8 cellular contexts compared by ENCODE assay signal in the genomic region with DNA sequence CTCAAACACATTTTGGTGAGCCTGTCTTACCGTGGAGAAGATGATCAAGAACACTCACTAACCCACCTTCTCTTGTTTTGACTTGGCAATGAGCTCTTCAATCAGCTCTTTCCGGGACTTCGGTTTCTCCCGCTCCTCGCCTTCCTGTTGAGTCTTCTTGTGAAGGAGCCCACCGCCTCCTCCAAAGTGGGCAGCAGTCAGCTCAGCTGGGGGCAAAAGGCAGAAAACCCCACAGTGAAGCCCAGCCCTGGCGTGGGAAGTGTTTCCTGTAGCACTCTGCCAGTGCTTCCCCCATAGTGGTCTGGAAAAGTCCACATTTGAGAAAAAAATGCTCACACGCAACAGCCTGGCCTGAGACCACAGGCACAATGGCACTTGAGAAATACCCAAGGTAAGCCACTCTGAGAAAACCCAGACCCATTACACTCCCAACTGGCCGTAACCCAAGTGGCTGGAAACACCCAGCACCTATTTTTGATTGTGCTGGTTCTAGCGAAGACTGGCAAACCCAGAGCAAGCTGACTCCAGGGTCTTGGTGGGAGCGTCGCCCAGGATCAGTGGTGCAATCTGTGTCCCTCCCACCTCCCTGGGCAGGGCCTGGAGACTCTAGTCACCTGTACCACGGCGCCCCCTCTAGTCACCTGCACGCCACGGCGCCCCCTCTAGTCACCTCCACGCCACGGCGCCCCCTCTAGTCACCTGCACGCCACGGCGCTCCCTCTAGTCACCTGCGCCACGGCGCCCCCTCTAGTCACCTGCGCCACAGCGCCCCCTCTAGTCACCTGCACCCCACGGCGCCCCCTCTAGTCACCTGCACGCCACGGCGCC. TPM values are rescaled to one million over a fixed set of nuclear protein-coding genes. Genes with fewer than 3 reads are reported as not detected.
A peak's percentile ranks its signal among the peaks of the same experiment; 100 is the strongest.
DNase-seq lines count a peak whose midpoint lies in the region; ATAC-seq and TF ChIP-seq lines count a peak whose summit lies in the region.

No MANE protein-coding gene starts in this region.

- intact Hi-C loops in activated CD4-positive, alpha-beta T cell treated with anti-CD3 and anti-CD28 coated beads for 36 hours (cut with DNase I, micrococcal nuclease) = loop anchor here (1.0 to 5.0 kb wide), 9 partner anchors 8 to 542 kb away; a partner anchor contains a TSS
- intact Hi-C loops in activated naive CD4-positive, alpha-beta T cell treated with anti-CD3 and anti-CD28 coated beads for 36 hours (cut with micrococcal nuclease) = loop anchor here (1.0 to 2.0 kb wide), 6 partner anchors 8 to 208 kb away; no protein-coding TSS in a partner anchor

- peaks cover 69% of the 10 kb centered on the region for H3K4me1 Mint-ChIP-seq in activated CD4-positive, alpha-beta T cell treated with anti-CD3 and anti-CD28 coated beads for 36 hours
- peaks cover 59% of the 10 kb centered on the region for H3K4me1 Mint-ChIP-seq in activated naive CD4-positive, alpha-beta T cell treated with anti-CD3 and anti-CD28 coated beads for 36 hours (ENCODE audit: low read depth)
- peaks cover 11% of the 10 kb centered on the region for H3K4me1 Mint-ChIP-seq in progenitor cell of endocrine pancreas (ENCODE audit: low read depth)

- peak overlapping the region; percentile 51 for H3K4me3 Mint-ChIP-seq in activated CD4-positive, alpha-beta T cell treated with anti-CD3 and anti-CD28 coated beads for 36 hours
- peak overlapping the region; percentile 39 for H3K4me3 Mint-ChIP-seq in activated naive CD4-positive, alpha-beta T cell treated with anti-CD3 and anti-CD28 coated beads for 36 hours
- H3K4me3 Mint-ChIP-seq in progenitor cell of endocrine pancreas (ENCODE audit: low read depth) = no peak overlapping the region

- H3K36me3 Mint-ChIP-seq in activated CD4-positive, alpha-beta T cell treated with anti-CD3 and anti-CD28 coated beads for 36 hours (ENCODE audit: low read depth) = peaks cover 86% of the 10 kb centered on the region
- H3K36me3 Mint-ChIP-seq in activated naive CD4-positive, alpha-beta T cell treated with anti-CD3 and anti-CD28 coated beads for 36 hours (ENCODE audit: low read depth) = peaks cover 58% of the 10 kb centered on the region
- H3K36me3 Mint-ChIP-seq in progenitor cell of endocrine pancreas (ENCODE audit: insufficient read depth) = peaks cover 41% of the 10 kb centered on the region

- TF ChIP-seq CTCF in progenitor cell of endocrine pancreas (IDR thresholded peaks at IDR 0.05; ENCODE audit: unreplicated experiment) = peak; percentile 44

- DNase-seq in activated CD4-positive, alpha-beta T cell treated with anti-CD3 and anti-CD28 coated beads for 36 hours = peak; percentile 88
- DNase-seq in activated CD4-positive, alpha-beta T cell treated with anti-CD3 and anti-CD28 coated beads for 1 hour = no peak
- peak; percentile 85 for DNase-seq in activated naive CD4-positive, alpha-beta T cell treated with anti-CD3 and anti-CD28 coated beads for 36 hours
- DNase-seq in progenitor cell of endocrine pancreas (ENCODE audit: low spot score, unreplicated experiment) (no peak), NCI-H2029 treated with DMSO at 0.1 percent for 48 hours (lab: John Stamatoyannopoulos, UW) (no peak), occipital lobe (lab: John Stamatoyannopoulos, UW) (no peak), HCEC 1CT (no peak)

- ATAC-seq in activated CD4-positive, alpha-beta T cell treated with anti-CD3 and anti-CD28 coated beads for 36 hours = peak; percentile 83
- peak; percentile 57 for ATAC-seq in HG03439 (IDR thresholded peaks at IDR 0.05; ENCODE audit: unreplicated experiment)

- POLR2A ChIA-PET in activated CD4-positive, alpha-beta T cell treated with anti-CD3 and anti-CD28 coated beads for 36 hours (lab: Charles Lee) = interaction anchor here (0.5 to 1.7 kb wide), 6 partner anchors 9 to 486 kb away, joined by 3 to 40 read pairs (median 5); a partner anchor contains a TSS

- H3K9me3 Mint-ChIP-seq in activated CD4-positive, alpha-beta T cell treated with anti-CD3 and anti-CD28 coated beads for 36 hours (ENCODE audit: low read depth) = no peaks in the 10 kb centered on the region
- no peaks in the 10 kb centered on the region for H3K9me3 Mint-ChIP-seq in activated naive CD4-positive, alpha-beta T cell treated with anti-CD3 and anti-CD28 coated beads for 36 hours
- no peaks in the 10 kb centered on the region for H3K9me3 Mint-ChIP-seq in progenitor cell of endocrine pancreas (ENCODE audit: low read depth)

- CTCF ChIA-PET in activated CD4-positive, alpha-beta T cell treated with anti-CD3 and anti-CD28 coated beads for 36 hours (lab: Charles Lee) = interaction anchor here (0.6 to 2.0 kb wide), 26 partner anchors 8 to 230 kb away, joined by 3 to 45 read pairs (median 4); a partner anchor contains a TSS
- CTCF ChIA-PET in activated naive CD4-positive, alpha-beta T cell treated with anti-CD3 and anti-CD28 coated beads for 36 hours (lab: Charles Lee) = interaction anchor here (0.6 to 4.8 kb wide), 16 partner anchors 8 to 318 kb away, joined by 3 to 53 read pairs (median 3); a partner anchor contains a TSS

- H3K27me3 Mint-ChIP-seq in activated CD4-positive, alpha-beta T cell treated with anti-CD3 and anti-CD28 coated beads for 36 hours = no peaks in the 10 kb centered on the region
- H3K27me3 Mint-ChIP-seq in activated naive CD4-positive, alpha-beta T cell treated with anti-CD3 and anti-CD28 coated beads for 36 hours (ENCODE audit: low read depth) = no peaks in the 10 kb centered on the region
- no peaks in the 10 kb centered on the region for H3K27me3 Mint-ChIP-seq in progenitor cell of endocrine pancreas

- H3K27ac Mint-ChIP-seq in activated CD4-positive, alpha-beta T cell treated with anti-CD3 and anti-CD28 coated beads for 36 hours = peak overlapping the region; percentile 90
- H3K27ac Mint-ChIP-seq in activated naive CD4-positive, alpha-beta T cell treated with anti-CD3 and anti-CD28 coated beads for 36 hours = peak overlapping the region; percentile 99
- H3K27ac Mint-ChIP-seq in progenitor cell of endocrine pancreas = peak overlapping the region; percentile 85

RNA-seq across cellular contexts. Expression of a gene that starts 8.6 kb away (rescaled TPM):
- total RNA-seq in activated CD4-positive, alpha-beta T cell treated with anti-CD3 and anti-CD28 coated beads for 36 hours = 100 to 1,000 TPM in 1 of 2 experiments, 10 to 100 TPM in 1; 86.8 to 106 TPM
- 10 to 100 TPM; 48.3 to 55.1 TPM for total RNA-seq in activated naive CD4-positive, alpha-beta T cell treated with anti-CD3 and anti-CD28 coated beads for 36 hours
- total RNA-seq in progenitor cell of endocrine pancreas (31.5 and 33.4 TPM in 2 replicates), occipital lobe (5.6 TPM)

RNA-seq across cellular contexts. Expression of a gene that starts 8.8 kb away (rescaled TPM):
- total RNA-seq in activated CD4-positive, alpha-beta T cell treated with anti-CD3 and anti-CD28 coated beads for 36 hours = 1 to 10 TPM; 2.4 to 2.5 TPM
- total RNA-seq in activated naive CD4-positive, alpha-beta T cell treated with anti-CD3 and anti-CD28 coated beads for 36 hours = 1 to 10 TPM; 1.3 to 2.1 TPM
- total RNA-seq in progenitor cell of endocrine pancreas = 14.9 and 16.2 TPM in 2 replicates
- 53.8 TPM for total RNA-seq in occipital lobe

Comparison
In these comparisons a context has a peak if more than half of its experiments do, and no peak if none do; other contexts are left out.
1. DNase-seq: peak in activated CD4-positive, alpha-beta T cell treated with anti-CD3 and anti-CD28 coated beads for 36 hours (single experiment) and activated naive CD4-positive, alpha-beta T cell treated with anti-CD3 and anti-CD28 coated beads for 36 hours (single experiment); none in activated CD4-positive, alpha-beta T cell treated with anti-CD3 and anti-CD28 coated beads for 1 hour (single experiment), progenitor cell of endocrine pancreas (single experiment), NCI-H2029 treated with DMSO at 0.1 percent for 48 hours (single experiment), occipital lobe (single experiment) and HCEC 1CT (single experiment).
2. Peak in every context shown above with its lines, with median percentiles within 50 percentile points of each other: H3K27ac Mint-ChIP-seq.